Comparison of ENCODE assay signal across 11 cellular contexts in genomic region chr1:89271616-89272015, GRCh38.
DNase-seq lines count a peak whose midpoint lies in the region; ATAC-seq and TF ChIP-seq lines count a peak whose summit lies in the region.
"Had no signal": no experiment of that assay in that cellular context is flagged by ENCODE, and none has a peak within 500 bp of the region (broad histone marks: within the 10 kb centered on the region; RNA-seq: fewer than 3 reads in every experiment).

No MANE protein-coding gene starts in this region.

- H3K27ac ChIP-seq in coronary artery = no peak overlapping the region
- H3K27ac ChIP-seq: WERI-Rb-1 had no signal

- TF ChIP-seq CTCF in coronary artery (IDR thresholded peaks at IDR 0.05) (no peak), nephron progenitor cell (IDR thresholded peaks at IDR 0.05) (no peak)

- H3K4me3 Mint-ChIP-seq in nephron progenitor cell = no peak overlapping the region

- H3K36me3 Mint-ChIP-seq in nephron progenitor cell (ENCODE audit: low read depth) = no peaks in the 10 kb centered on the region

- ATAC-seq in GM19035 (IDR thresholded peaks at IDR 0.05; ENCODE audit: unreplicated experiment) = no peak

- H3K27ac Mint-ChIP-seq in nephron progenitor cell = peak overlapping the region; percentile 3

- peak; percentile 72 for DNase-seq in GM04504 (ENCODE audit: low read depth)
- DNase-seq in NCI-H446 treated with DMSO at 0.1 percent for 48 hours (lab: John Stamatoyannopoulos, UW) = peak; percentile 33
- DNase-seq in coronary artery (ENCODE audit: low spot score) = no peak
- DNase-seq in nephron progenitor cell = no peak
- no peak for DNase-seq in HuH-7.5 (ENCODE audit: low spot score)
- no peak for DNase-seq in NCI-H146 treated with DMSO at 0.1 percent for 48 hours (lab: John Stamatoyannopoulos, UW; ENCODE audit: unreplicated experiment)
- DNase-seq in NCI-H146 (lab: John Stamatoyannopoulos, UW) = no peak
- DNase-seq: dermis blood vessel endothelial cell, NCI-H2227 treated with DMSO at 0.1 percent for 48 hours, WERI-Rb-1 had no signal

- peaks cover 3% of the 10 kb centered on the region for H3K9me3 Mint-ChIP-seq in nephron progenitor cell

- H3K4me1 Mint-ChIP-seq in nephron progenitor cell = peaks cover 6% of the 10 kb centered on the region

- peak overlapping the region; percentile 49 for H3K4me3 ChIP-seq in coronary artery

- H3K27me3 Mint-ChIP-seq in nephron progenitor cell (ENCODE audit: low read depth, poor library complexity) = peaks cover 8% of the 10 kb centered on the region

Comparison
In these comparisons a context has a peak if more than half of its experiments do, and no peak if none do; other contexts are left out.
1. DNase-seq: peak in GM04504 (single experiment) and NCI-H446 treated with DMSO at 0.1 percent for 48 hours (single experiment); none in coronary artery (single experiment), nephron progenitor cell (single experiment), HuH-7.5 (single experiment), NCI-H146 treated with DMSO at 0.1 percent for 48 hours (single experiment) and NCI-H146 (single experiment).